ENCODE assay signal across 1 cellular context in genomic region chr6:157335829-157336228, GRCh38.
TF ChIP-seq lines count a peak whose summit lies in the region.

No MANE protein-coding gene starts in this region.

TF ChIP-seq in WTC11, 78 proteins besides CTCF, POLR2A, EP300 and RAD21 (continued from another document):
- TF ChIP-seq ZNF532 (CRISPR knock-in tag; IDR thresholded peaks at IDR 0.05; ENCODE audit: borderline replicate concordance) = no peak
